ENCODE assay signal across 1 cellular context in the genomic region with DNA sequence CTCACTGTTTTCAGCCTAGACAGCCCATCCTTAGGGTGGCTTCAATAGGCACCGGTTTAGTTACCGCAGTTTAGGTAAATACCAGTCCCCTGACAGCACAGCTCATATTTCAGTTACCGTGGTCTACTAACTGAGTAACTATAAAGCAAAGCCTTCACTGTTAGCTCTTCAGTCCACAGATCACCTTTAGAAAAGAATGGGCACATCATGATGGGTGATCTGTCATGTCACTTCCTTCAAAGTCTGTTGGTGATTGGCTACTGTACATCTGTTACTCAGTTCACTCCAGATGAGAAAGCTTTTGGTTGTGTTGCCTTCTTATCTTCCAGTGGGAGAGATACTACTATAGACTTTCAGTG.
TF ChIP-seq lines count a peak whose summit lies in the region.

No MANE protein-coding gene starts in this region.

TF ChIP-seq in endothelial cell of umbilical vein, 7 proteins besides CTCF, POLR2A, EP300 and RAD21:
- TF ChIP-seq POLR2AphosphoS5 (IDR thresholded peaks at IDR 0.05; ENCODE audit: insufficient read depth, low read depth, low read length): peak; percentile 2
- TF ChIP-seq, protein P1, sequence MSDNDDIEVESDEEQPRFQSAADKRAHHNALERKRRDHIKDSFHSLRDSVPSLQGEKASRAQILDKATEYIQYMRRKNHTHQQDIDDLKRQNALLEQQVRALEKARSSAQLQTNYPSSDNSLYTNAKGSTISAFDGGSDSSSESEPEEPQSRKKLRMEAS (IDR thresholded peaks at IDR 0.05; ENCODE audit: insufficient read depth, insufficient read length): no peak
